8 cellular contexts compared by ENCODE assay signal in genomic region chr12:55715833-55716581, GRCh38. TPM values are rescaled to one million over a fixed set of nuclear protein-coding genes. Genes with fewer than 3 reads are reported as not detected.
A peak's percentile ranks its signal among the peaks of the same experiment; 100 is the strongest.
DNase-seq lines count a peak whose midpoint lies in the region; ATAC-seq and TF ChIP-seq lines count a peak whose summit lies in the region.

Gene BLOC1S1, plus strand, starts transcription at chr12:55716046. Its CDS starts 6 bp downstream, at chr12:55716052.

- peak; percentile 90 to 96 (median 93) for DNase-seq in CD4-positive, CD25-positive, alpha-beta regulatory T cell
- peak; percentile 97 for DNase-seq in NCI-H82 (lab: John Stamatoyannopoulos, UW)
- peak; percentile 98 for DNase-seq in activated CD4-positive, alpha-beta T cell treated with anti-CD3 and anti-CD28 coated beads, Interleukin-2, amount 50 U/mL, for 48 hours
- peak; percentile 80 to 88 for DNase-seq in dermis microvascular lymphatic vessel endothelial cell (ENCODE audit: low read depth in 2 of 2)
- peak; percentile 94 for DNase-seq in stimulated activated CD4-positive, alpha-beta T cell treated with anti-CD3 and anti-CD28 coated beads, Interleukin-4, amount 100 ng/mL, for 24 hours

- H3K36me3 ChIP-seq in CD4-positive, CD25-positive, alpha-beta regulatory T cell (ENCODE audit: control insufficient read depth, insufficient read depth, low read length): peaks cover 20% of the 10 kb centered on the region
- H3K36me3 ChIP-seq in liver (ENCODE audit: control insufficient read depth in 4 of 4, insufficient read depth in 3 of 4, low read depth in 1 of 4, low read length in 3 of 4): no peaks in the 10 kb centered on the region

- H3K4me3 Mint-ChIP-seq in CD4-positive, CD25-positive, alpha-beta regulatory T cell: peak within 1 kb of the TSS; percentile 95 to 98 (median 96)

- H3K27ac Mint-ChIP-seq in CD4-positive, CD25-positive, alpha-beta regulatory T cell: peak within 1 kb of the TSS; percentile 97 to 98 (median 98)

- H3K36me3 Mint-ChIP-seq in CD4-positive, CD25-positive, alpha-beta regulatory T cell: peaks cover 7% of the 10 kb centered on the region

- peak; percentile 6 for TF ChIP-seq CTCF in liver (IDR thresholded peaks at IDR 0.05; ENCODE audit: low read depth, low read length, missing input control)

- no peak for TF ChIP-seq RAD21 in liver (IDR thresholded peaks at IDR 0.05)

- H3K27me3 ChIP-seq in CD4-positive, CD25-positive, alpha-beta regulatory T cell (ENCODE audit: control insufficient read depth, insufficient read depth, low read length): no peaks in the 10 kb centered on the region
- H3K27me3 ChIP-seq in liver (ENCODE audit: control insufficient read depth in 4 of 4, insufficient read depth in 4 of 4, low read length in 3 of 4): no peaks in the 10 kb centered on the region

- H3K9me3 ChIP-seq in CD4-positive, CD25-positive, alpha-beta regulatory T cell (ENCODE audit: control insufficient read depth in 2 of 2, low read length in 2 of 2): no peaks in the 10 kb centered on the region
- no peaks in the 10 kb centered on the region for H3K9me3 ChIP-seq in liver (ENCODE audit: control insufficient read depth in 4 of 4, low read length in 3 of 4)

- H3K4me3 ChIP-seq in CD4-positive, CD25-positive, alpha-beta regulatory T cell (ENCODE audit: low read depth, low read length): peak within 1 kb of the TSS; percentile 91
- H3K4me3 ChIP-seq in liver (ENCODE audit: low read depth in 1 of 3, low read length in 3 of 3): peak within 1 kb of the TSS; percentile 71 to 92 (median 84)

- peak; percentile 90 to 91 for ATAC-seq in CD4-positive, CD25-positive, alpha-beta regulatory T cell (ENCODE audit: low read depth in 2 of 2)
- ATAC-seq in GM19438 (IDR thresholded peaks at IDR 0.05; ENCODE audit: low read depth, unreplicated experiment): peak; percentile 96
- ATAC-seq in HG03571 (IDR thresholded peaks at IDR 0.05; ENCODE audit: unreplicated experiment): peak; percentile 89

- peaks cover 37% of the 10 kb centered on the region for H3K4me1 ChIP-seq in CD4-positive, CD25-positive, alpha-beta regulatory T cell (ENCODE audit: control insufficient read depth, insufficient read depth, low read length, poor library complexity, severe bottlenecking)
- peaks cover 26 to 57% (median 46%) of the 10 kb centered on the region in 4 donors for H3K4me1 ChIP-seq in liver (ENCODE audit: control insufficient read depth in 4 of 4, insufficient read depth in 4 of 4, low read length in 3 of 4)

- peaks cover 7% of the 10 kb centered on the region for H3K27me3 Mint-ChIP-seq in CD4-positive, CD25-positive, alpha-beta regulatory T cell

- peak within 1 kb of the TSS; percentile 77 to 79 for H3K9ac ChIP-seq in liver (ENCODE audit: low read depth in 1 of 2, low read length in 2 of 2)

- H3K9me3 Mint-ChIP-seq in CD4-positive, CD25-positive, alpha-beta regulatory T cell: peaks cover 0 to 3% (median 0%) of the 10 kb centered on the region in 7 donors

- H3K4me1 Mint-ChIP-seq in CD4-positive, CD25-positive, alpha-beta regulatory T cell: peaks cover 8 to 41% (median 25%) of the 10 kb centered on the region in 4 donors

- WGBS in liver: under 1% methylated on average over 42 of the region's 42 CpGs

- peak within 1 kb of the TSS; percentile 95 for H3K27ac ChIP-seq in CD4-positive, CD25-positive, alpha-beta regulatory T cell (ENCODE audit: insufficient read depth, low read length, poor library complexity, severe bottlenecking)
- H3K27ac ChIP-seq in liver (ENCODE audit: low read depth in 1 of 2, low read length in 2 of 2): peak within 1 kb of the TSS; percentile 91 to 93

TF ChIP-seq in liver, 16 proteins besides CTCF, POLR2A, EP300 and RAD21:
- no peak for TF ChIP-seq TAF1 (conservative IDR thresholded peaks at IDR 0.05)
- no peak for TF ChIP-seq REST (IDR thresholded peaks at IDR 0.05)
- TF ChIP-seq YY1 (IDR thresholded peaks at IDR 0.05): peak; percentile 86
- TF ChIP-seq RXRA (IDR thresholded peaks at IDR 0.05): peak; percentile 62 to 66
- peak; percentile 9 to 57 for TF ChIP-seq JUND (IDR thresholded peaks at IDR 0.05)
- TF ChIP-seq HNF4A (conservative IDR thresholded peaks at IDR 0.05): peak; percentile 43 to 54
- no peak for TF ChIP-seq FOXA2 (IDR thresholded peaks at IDR 0.05)
- no peak for TF ChIP-seq HNF4G (IDR thresholded peaks at IDR 0.05)
- peak in 1 of 2 donors; percentile 78 for TF ChIP-seq GABPA (IDR thresholded peaks at IDR 0.05 in 1 of 2, conservative IDR thresholded peaks at IDR 0.05 in 1 of 2)
- TF ChIP-seq SP1 (IDR thresholded peaks at IDR 0.05): peak; percentile 63
- TF ChIP-seq MAX (IDR thresholded peaks at IDR 0.05): peak; percentile 62
- TF ChIP-seq NR2F2 (IDR thresholded peaks at IDR 0.05): peak; percentile 73
- TF ChIP-seq FOXA1 (IDR thresholded peaks at IDR 0.05): no peak
- no peak for TF ChIP-seq ATF3 (IDR thresholded peaks at IDR 0.05)
- no peak for TF ChIP-seq EGR1 (IDR thresholded peaks at IDR 0.05; ENCODE audit: low read depth in 2 of 2)
- TF ChIP-seq ZBTB33 (IDR thresholded peaks at IDR 0.05): peak; percentile 76

RNA-seq across cellular contexts. Expression of gene BLOC1S1, which starts in this region (rescaled TPM):
- total RNA-seq in CD4-positive, CD25-positive, alpha-beta regulatory T cell: 60.1 TPM
- 100 to 1,000 TPM in 3 of 4 donors, 10 to 100 TPM in 1; 83.6 to 128 (median 112) TPM for polyA plus RNA-seq in CD4-positive, CD25-positive, alpha-beta regulatory T cell
- total RNA-seq in dermis microvascular lymphatic vessel endothelial cell (56.2 and 59.9 TPM in 2 replicates), liver (10 to 100 TPM; 43.7 to 79.6 TPM)
- 100 to 1,000 TPM; 150 TPM for polyA plus RNA-seq in liver

Comparison
In these comparisons a context has a peak if more than half of its experiments do, and no peak if none do; other contexts are left out.
1. Peak in every context shown above with its lines: DNase-seq, ATAC-seq, H3K4me3 ChIP-seq and H3K27ac ChIP-seq.